In the genomic region with DNA sequence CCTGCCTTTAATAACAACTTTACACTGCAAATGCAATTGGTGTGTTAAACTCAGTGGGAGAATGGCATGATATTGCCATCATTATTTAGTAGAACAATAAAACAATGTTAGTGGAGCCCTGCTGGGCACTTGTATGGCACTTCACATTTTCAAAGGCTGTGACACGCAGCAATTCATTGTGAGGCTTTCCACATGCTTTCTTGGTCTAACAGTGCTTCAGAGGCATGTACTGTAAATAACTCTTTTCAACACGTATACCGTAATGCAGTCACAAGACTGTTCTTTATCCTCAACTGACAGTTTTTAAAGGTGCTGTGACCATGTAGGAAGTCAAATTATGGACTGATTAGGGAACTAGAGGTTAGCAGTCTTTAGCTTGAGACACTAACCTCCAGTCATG, we compare ENCODE assay signal across 24 cellular contexts.
DNase-seq lines count a peak whose midpoint lies in the region; ATAC-seq and TF ChIP-seq lines count a peak whose summit lies in the region.
"Had no signal": no experiment of that assay in that cellular context is flagged by ENCODE, and none has a peak within 500 bp of the region (broad histone marks: within the 10 kb centered on the region; RNA-seq: fewer than 3 reads in every experiment).

No MANE protein-coding gene starts in this region.

- H3K36me3 ChIP-seq in PC-3 (ENCODE audit: low read depth, low read length), result no peaks in the 10 kb centered on the region
- H3K36me3 ChIP-seq: gastrocnemius medialis, tibial nerve, WERI-Rb-1 had no signal

- no peaks in the 10 kb centered on the region for H4K20me1 ChIP-seq in PC-3 (ENCODE audit: low read length)

- no peaks in the 10 kb centered on the region for H3K9me2 ChIP-seq in PC-3 (replicated peaks; ENCODE audit: low read length)

- H3K4me2 ChIP-seq in PC-3 (ENCODE audit: low read length), result no peak overlapping the region
- H3K4me2 ChIP-seq: KMS-11, smooth muscle cell had no signal

- no peak overlapping the region for H3K4me3 ChIP-seq in PC-3 (ENCODE audit: low read length)
- H3K4me3 ChIP-seq: gastrocnemius medialis, GM23248, smooth muscle cell, tibial nerve had no signal

- no peaks in the 10 kb centered on the region for H3F3A ChIP-seq in PC-3 (ENCODE audit: low read length, unreplicated experiment)

- DNase-seq in DMS153 treated with DMSO at 0.1 percent for 48 hours (lab: John Stamatoyannopoulos, UW; ENCODE audit: unreplicated experiment) (peak; percentile 6), NCI-H1417 (lab: John Stamatoyannopoulos, UW) (peak; percentile 59 to 86 (median 85)), NCI-H2227 treated with DMSO at 0.1 percent for 48 hours (lab: John Stamatoyannopoulos, UW) (peak; percentile 55), PC-3 (no peak), RWPE1 (ENCODE audit: low spot score) (no peak)
- DNase-seq: activated CD4-positive, alpha-beta T cell treated with anti-CD3 and anti-CD28 coated beads, Interleukin-2, amount 10 ng/mL, durations not matched to agents 24 days and 14 days; activated gamma-delta T cell treated with Interleukin-2 at 50 U/mL for 16 hours; activated T-cell treated with anti-CD3 and anti-CD28 coated beads, Interleukin-2, amount 50 U/mL, for 24 hours; Caco-2; gastrocnemius medialis; GM23248; NCI-H1694 treated with DMSO at 0.1 percent for 48 hours; NCI-H526 treated with DMSO at 0.1 percent for 48 hours; retina; stimulated activated CD4-positive, alpha-beta T cell treated with anti-CD3 and anti-CD28 coated beads, Interleukin-1b, Interleukin-23, amount 100 ng/mL, for 48 hours; T-helper 9 cell; WERI-Rb-1 had no signal

- no peaks in the 10 kb centered on the region for H3K9me3 ChIP-seq in PC-3 (ENCODE audit: low read length)
- H3K9me3 ChIP-seq: Caco-2, gastrocnemius medialis had no signal

- CTCF ChIA-PET in PC-3 (lab: Charles Lee) (no interaction called here), RWPE1 (lab: Yijun Ruan, JAX) (no interaction called here)

- no TSS peak for BruUV-seq in PC-3 (replicated peaks; lab: Mats Ljungman, UMichigan)

- no peaks in the 10 kb centered on the region for H3K79me2 ChIP-seq in PC-3 (ENCODE audit: low read length)

- TF ChIP-seq CTCF in brain (conservative IDR thresholded peaks at IDR 0.05) (no peak), PC-3 (conservative IDR thresholded peaks at IDR 0.05; ENCODE audit: low read depth, low read length) (no peak), RWPE1 (conservative IDR thresholded peaks at IDR 0.05; ENCODE audit: low read depth) (no peak)

- intact Hi-C loops in PC-3 (cut with micrococcal nuclease), result no loop called here

- H3K36me3 Mint-ChIP-seq in brain, result no peaks in the 10 kb centered on the region

- H3K27ac ChIP-seq in PC-3 (ENCODE audit: low read length), result no peak overlapping the region
- no peak overlapping the region for H3K27ac ChIP-seq in RWPE1
- H3K27ac ChIP-seq: gastrocnemius medialis, GM23248, KMS-11, tibial nerve, WERI-Rb-1 had no signal

- no peak overlapping the region for H3K9ac ChIP-seq in PC-3 (ENCODE audit: low read length)
- H3K9ac ChIP-seq: GM23248, KMS-11 had no signal

- no peak overlapping the region for H3K4me3 Mint-ChIP-seq in brain
- H3K4me3 Mint-ChIP-seq: activated CD4-positive, alpha-beta T cell treated with anti-CD3 and anti-CD28 coated beads, Interleukin-2, amount 10 ng/mL, durations not matched to agents 24 days and 14 days; activated T-cell treated with anti-CD3 and anti-CD28 coated beads, Interleukin-2, amount 50 U/mL, for 24 hours; nephron had no signal

- H3K4me1 ChIP-seq in PC-3 (ENCODE audit: insufficient read depth, low read length), result no peaks in the 10 kb centered on the region
- H3K4me1 ChIP-seq: Caco-2 had no signal

- POLR2A ChIA-PET in PC-3 (lab: Charles Lee; ENCODE audit: unreplicated experiment) (no interaction called here), RWPE1 (lab: Yijun Ruan, JAX; ENCODE audit: low non-redundant PET) (no interaction called here)

- no peak for ATAC-seq in PC-3
- ATAC-seq in GM18519 (IDR thresholded peaks at IDR 0.05; ENCODE audit: low FRiP score, unreplicated experiment), result no peak
- ATAC-seq: gastrocnemius medialis, SK-N-SH treated with all-trans-retinoic acid at 6 μM for 48 hours had no signal

- no peaks in the 10 kb centered on the region for H3K27me3 ChIP-seq in PC-3 (ENCODE audit: low read length)
- H3K27me3 ChIP-seq: gastrocnemius medialis, tibial nerve had no signal

- peak overlapping the region; percentile 3 to 95 (median 67) for H3K27ac Mint-ChIP-seq in brain
- H3K27ac Mint-ChIP-seq: activated CD4-positive, alpha-beta T cell treated with anti-CD3 and anti-CD28 coated beads, Interleukin-2, amount 10 ng/mL, durations not matched to agents 24 days and 14 days; activated T-cell treated with anti-CD3 and anti-CD28 coated beads, Interleukin-2, amount 50 U/mL, for 24 hours had no signal

- H3K9me3 Mint-ChIP-seq in brain, result peaks cover 4 to 15% (median 6%) of the 10 kb centered on the region in 5 experiments
- H3K9me3 Mint-ChIP-seq: activated CD4-positive, alpha-beta T cell treated with anti-CD3 and anti-CD28 coated beads, Interleukin-2, amount 10 ng/mL, durations not matched to agents 24 days and 14 days; activated T-cell treated with anti-CD3 and anti-CD28 coated beads, Interleukin-2, amount 50 U/mL, for 24 hours; nephron had no signal

- peaks cover 37% of the 10 kb centered on the region for H3K4me1 Mint-ChIP-seq in brain
- H3K4me1 Mint-ChIP-seq: activated CD4-positive, alpha-beta T cell treated with anti-CD3 and anti-CD28 coated beads, Interleukin-2, amount 10 ng/mL, durations not matched to agents 24 days and 14 days had no signal

- no peak overlapping the region for H2AFZ ChIP-seq in PC-3 (ENCODE audit: low read length)
- H2AFZ ChIP-seq: GM23248 had no signal

- H3K27me3 Mint-ChIP-seq in brain, result peaks cover 3% of the 10 kb centered on the region

Comparison
In these comparisons a context has a peak if more than half of its experiments do, and no peak if none do; other contexts are left out.
1. DNase-seq: peak in DMS153 treated with DMSO at 0.1 percent for 48 hours (single experiment), NCI-H1417 (3 of 3) and NCI-H2227 treated with DMSO at 0.1 percent for 48 hours (single experiment); none in PC-3 (single experiment) and RWPE1 (single experiment).